Comparison of ENCODE assay signal across 8 cellular contexts in the genomic region with DNA sequence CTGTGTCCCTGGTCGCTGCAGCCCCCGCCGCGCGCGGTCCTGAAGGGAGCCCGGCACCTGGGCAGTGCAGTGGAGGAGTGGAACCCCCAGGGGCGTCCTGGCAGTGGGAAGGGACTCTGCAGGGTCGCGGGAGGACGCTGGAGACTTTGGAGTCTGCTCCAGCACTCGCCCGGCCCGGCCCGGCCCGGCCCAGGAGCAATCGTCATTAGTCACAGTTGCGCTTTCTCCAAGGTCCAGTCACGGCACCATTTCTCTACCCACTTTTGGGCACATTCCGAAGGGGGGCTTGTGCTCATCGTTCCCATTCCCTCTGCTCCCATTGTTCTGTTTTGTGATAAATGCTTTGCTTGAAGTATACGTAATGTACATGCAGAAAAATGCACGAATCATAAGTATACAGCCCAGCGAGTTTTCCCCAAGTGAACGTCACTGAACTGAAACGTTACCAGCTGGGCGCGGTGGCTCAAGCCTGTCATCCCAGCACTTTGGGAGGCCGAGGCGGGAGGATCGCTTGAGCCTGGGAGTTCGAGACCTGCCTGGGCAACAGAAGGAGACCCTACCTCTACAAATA. TPM values are rescaled to one million over a fixed set of nuclear protein-coding genes. Genes with fewer than 3 reads are reported as not detected.
DNase-seq lines count a peak whose midpoint lies in the region; ATAC-seq and TF ChIP-seq lines count a peak whose summit lies in the region.

No MANE protein-coding gene starts in this region.

- H3K4me1 Mint-ChIP-seq in activated T-helper 17 cell treated with anti-CD3 and anti-CD28 coated beads, Interleukin-2, amount 50 U/mL, for 72 hours = peaks cover 5% of the 10 kb centered on the region

- H3K4me3 Mint-ChIP-seq in activated T-helper 17 cell treated with anti-CD3 and anti-CD28 coated beads, Interleukin-2, amount 50 U/mL, for 72 hours = peak overlapping the region; percentile 88

- TF ChIP-seq CTCF in HL-60 (IDR thresholded peaks at IDR 0.05; ENCODE audit: insufficient read depth, low read length) = no peak

- H3K27me3 Mint-ChIP-seq in activated T-helper 17 cell treated with anti-CD3 and anti-CD28 coated beads, Interleukin-2, amount 50 U/mL, for 72 hours = no peaks in the 10 kb centered on the region

- ATAC-seq in activated T-helper 17 cell treated with anti-CD3 and anti-CD28 coated beads, Interleukin-2, amount 50 U/mL, for 72 hours (replicated peaks) = peak; percentile 48
- peak; percentile 9 to 32 for ATAC-seq in left cardiac atrium
- ATAC-seq in sciatic nerve = peak; percentile 3

- H3K27ac Mint-ChIP-seq in activated T-helper 17 cell treated with anti-CD3 and anti-CD28 coated beads, Interleukin-2, amount 50 U/mL, for 72 hours = peak overlapping the region; percentile 89

- no peaks in the 10 kb centered on the region for H3K27me3 ChIP-seq in HL-60 (ENCODE audit: insufficient read depth, poor library complexity, severe bottlenecking)

- DNase-seq in activated CD4-positive, alpha-beta T cell treated with anti-CD3 and anti-CD28 coated beads for 48 hours = peak; percentile 26
- DNase-seq in activated CD4-positive, alpha-beta T cell treated with anti-CD3 and anti-CD28 coated beads, Interleukin-2, amount 50 U/mL, for 4 hours = no peak
- DNase-seq in HL-60 (ENCODE audit: low read depth in 1 of 2, low spot score in 1 of 2) = no peak
- no peak for DNase-seq in left cardiac atrium
- DNase-seq in sciatic nerve (ENCODE audit: low spot score) = peak; percentile 65
- no peak for DNase-seq in NCI-H146 treated with DMSO at 0.1 percent for 48 hours (lab: John Stamatoyannopoulos, UW; ENCODE audit: unreplicated experiment)
- no peak for DNase-seq in NCI-H526 treated with DMSO at 0.1 percent for 48 hours (lab: John Stamatoyannopoulos, UW)

- peak overlapping the region; percentile 31; the same call in 1 of the 2 replicates for H3K27ac ChIP-seq in HL-60 (replicated peaks)

- no peaks in the 10 kb centered on the region for H3K9me3 Mint-ChIP-seq in activated T-helper 17 cell treated with anti-CD3 and anti-CD28 coated beads, Interleukin-2, amount 50 U/mL, for 72 hours

- peak overlapping the region; percentile 82 for H3K4me3 ChIP-seq in HL-60 (replicated peaks; ENCODE audit: insufficient read depth, low read length)

- intact Hi-C loops in left cardiac atrium (cut with DNase I) (loop anchor here in 1 of 2 donors (5.0 kb wide), 1 partner anchor 43 kb away; no protein-coding TSS in a partner anchor), sciatic nerve (cut with DNase I) (no loop called here)

- H3K36me3 Mint-ChIP-seq in activated T-helper 17 cell treated with anti-CD3 and anti-CD28 coated beads, Interleukin-2, amount 50 U/mL, for 72 hours (ENCODE audit: low read depth) = peaks cover 77% of the 10 kb centered on the region

RNA-seq across cellular contexts. Expression of a gene that starts 1.0 kb away (rescaled TPM):
- total RNA-seq in activated T-helper 17 cell treated with anti-CD3 and anti-CD28 coated beads, Interleukin-2, amount 50 U/mL, for 72 hours = 10 to 100 TPM; 19.3 to 34.6 TPM
- total RNA-seq in left cardiac atrium = 10 to 100 TPM in 1 of 2 donors, 1 to 10 TPM in 1; 8.9 to 14.6 TPM
- 20.4 TPM for total RNA-seq in sciatic nerve

RNA-seq across cellular contexts. Expression of a gene that starts 12.1 kb away (rescaled TPM):
- 10 to 100 TPM; 14.8 to 23.7 TPM for total RNA-seq in activated T-helper 17 cell treated with anti-CD3 and anti-CD28 coated beads, Interleukin-2, amount 50 U/mL, for 72 hours
- total RNA-seq in left cardiac atrium (1 to 10 TPM; 7.8 to 9.0 TPM), sciatic nerve (19.3 TPM)

RNA-seq across cellular contexts. Expression of a gene that starts 23.0 kb away (rescaled TPM):
- total RNA-seq in activated T-helper 17 cell treated with anti-CD3 and anti-CD28 coated beads, Interleukin-2, amount 50 U/mL, for 72 hours = 10 to 100 TPM; 32.3 to 35.3 TPM
- 10 to 100 TPM; 43.9 to 75.8 TPM for total RNA-seq in left cardiac atrium
- total RNA-seq in sciatic nerve = 31.4 TPM

RNA-seq across cellular contexts. Expression of a gene that starts 45.9 kb away (rescaled TPM):
- total RNA-seq in activated T-helper 17 cell treated with anti-CD3 and anti-CD28 coated beads, Interleukin-2, amount 50 U/mL, for 72 hours = 10 to 100 TPM; 22.0 to 28.5 TPM
- total RNA-seq in left cardiac atrium = 10 to 100 TPM; 11.5 to 14.3 TPM
- total RNA-seq in sciatic nerve = 28.9 TPM

Comparison
In these comparisons a context has a peak if more than half of its experiments do, and no peak if none do; other contexts are left out.
1. DNase-seq: peak in activated CD4-positive, alpha-beta T cell treated with anti-CD3 and anti-CD28 coated beads for 48 hours (single experiment) and sciatic nerve (single experiment); none in activated CD4-positive, alpha-beta T cell treated with anti-CD3 and anti-CD28 coated beads, Interleukin-2, amount 50 U/mL, for 4 hours (0 of 2), HL-60 (0 of 2), left cardiac atrium (single experiment), NCI-H146 treated with DMSO at 0.1 percent for 48 hours (single experiment) and NCI-H526 treated with DMSO at 0.1 percent for 48 hours (single experiment).
2. Peak in every context shown above with its lines, with median percentiles within 50 percentile points of each other: ATAC-seq.